ENCODE assay signal across 8 cellular contexts in the genomic region with DNA sequence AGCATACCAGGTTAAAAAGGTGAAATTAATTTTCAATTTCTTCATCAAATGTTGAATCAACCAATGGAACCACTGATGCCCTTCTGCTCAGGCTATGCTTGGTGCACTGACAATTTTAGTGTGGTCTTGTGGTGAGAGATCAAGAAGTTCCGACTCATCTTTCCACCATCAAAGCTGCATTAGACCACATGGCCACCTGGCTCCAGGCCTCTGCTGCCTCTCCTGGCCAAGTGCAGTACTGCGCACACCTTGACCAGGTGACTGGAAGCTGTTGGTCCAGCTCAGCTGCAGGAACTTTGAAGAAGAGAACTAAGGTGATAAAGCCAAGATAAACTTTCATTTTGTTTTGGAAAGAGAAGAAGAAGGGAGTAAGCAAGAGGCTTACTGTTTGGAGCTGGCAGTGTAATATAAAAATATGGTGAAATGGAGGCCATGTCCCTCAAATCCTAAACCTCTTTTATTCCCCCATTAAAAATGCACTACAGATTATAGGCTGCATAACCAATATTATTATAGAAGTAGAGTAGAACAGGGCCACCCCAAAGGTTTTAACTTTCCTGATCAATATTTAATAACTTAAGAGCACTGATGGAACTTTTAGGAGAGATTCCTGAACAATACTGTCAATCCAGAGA.
DNase-seq lines count a peak whose midpoint lies in the region; ATAC-seq, FAIRE-seq and TF ChIP-seq lines count a peak whose summit lies in the region.

No MANE protein-coding gene starts in this region.

- no peak overlapping the region for H3K27ac ChIP-seq in CD8-positive, alpha-beta memory T cell (ENCODE audit: low read depth, low read length)

- H3K9me3 Mint-ChIP-seq in activated naive CD8-positive, alpha-beta T cell treated with anti-CD3 and anti-CD28 coated beads, Interleukin-2, amount 10 ng/mL, durations not matched to agents 7 days and 5 days: no peaks in the 10 kb centered on the region
- peaks cover 0 to 8% (median 3%) of the 10 kb centered on the region in 7 donors for H3K9me3 Mint-ChIP-seq in naive B cell
- H3K9me3 Mint-ChIP-seq in CD8-positive, alpha-beta memory T cell: peaks cover 0 to 2% (median 0%) of the 10 kb centered on the region in 5 donors

- ATAC-seq in activated naive CD8-positive, alpha-beta T cell treated with anti-CD3 and anti-CD28 coated beads, Interleukin-2, amount 10 ng/mL, durations not matched to agents 7 days and 5 days (ENCODE audit: low read depth): no peak
- ATAC-seq in naive B cell (ENCODE audit: low read depth in 2 of 2): peak in 1 of 2 donors; percentile 33

- H3K9me3 ChIP-seq in CD8-positive, alpha-beta memory T cell (ENCODE audit: low read length): no peaks in the 10 kb centered on the region

- TF ChIP-seq CTCF in GM12875 (IDR thresholded peaks at IDR 0.05; ENCODE audit: borderline replicate concordance, insufficient read depth, low read depth, low read length) (peak; percentile 96), HFF-Myc (IDR thresholded peaks at IDR 0.05; ENCODE audit: low read depth, low read length, missing control alignments) (peak; percentile 81)

- peak; percentile 38 for DNase-seq in A172 (ENCODE audit: low spot score)
- peak; percentile 3 for DNase-seq in HFF-Myc (ENCODE audit: extremely low read depth, low read depth)
- DNase-seq in M059J (ENCODE audit: low read depth): peak; percentile 9
- peak; percentile 55 for DNase-seq in activated naive CD8-positive, alpha-beta T cell treated with anti-CD3 and anti-CD28 coated beads, Interleukin-2, amount 10 ng/mL, durations not matched to agents 7 days and 5 days
- DNase-seq in naive B cell: peak; percentile 10
- no peak for DNase-seq in CD8-positive, alpha-beta memory T cell
- DNase-seq in frontal cortex (ENCODE audit: low spot score in 2 of 2): no peak

- H3K4me1 Mint-ChIP-seq in activated naive CD8-positive, alpha-beta T cell treated with anti-CD3 and anti-CD28 coated beads, Interleukin-2, amount 10 ng/mL, durations not matched to agents 7 days and 5 days: peaks cover 2% of the 10 kb centered on the region
- no peaks in the 10 kb centered on the region for H3K4me1 Mint-ChIP-seq in naive B cell
- no peaks in the 10 kb centered on the region for H3K4me1 Mint-ChIP-seq in CD8-positive, alpha-beta memory T cell

- H3K4me3 ChIP-seq in GM12875 (ENCODE audit: low read depth, low read length) (no peak overlapping the region), HFF-Myc (replicated peaks; ENCODE audit: low read depth, low read length) (no peak overlapping the region)
- H3K4me3 ChIP-seq in CD8-positive, alpha-beta memory T cell (ENCODE audit: low read length): no peak overlapping the region

- POLR2A ChIA-PET in activated naive CD8-positive, alpha-beta T cell treated with anti-CD3 and anti-CD28 coated beads, Interleukin-2, amount 10 ng/mL, durations not matched to agents 7 days and 5 days (lab: Charles Lee): no interaction called here
- POLR2A ChIA-PET in CD8-positive, alpha-beta memory T cell (lab: Charles Lee): no interaction called here

- CTCF ChIA-PET in CD8-positive, alpha-beta memory T cell (lab: Charles Lee): no interaction called here

- no peak overlapping the region for H3K4me3 Mint-ChIP-seq in activated naive CD8-positive, alpha-beta T cell treated with anti-CD3 and anti-CD28 coated beads, Interleukin-2, amount 10 ng/mL, durations not matched to agents 7 days and 5 days
- no peak overlapping the region for H3K4me3 Mint-ChIP-seq in naive B cell
- no peak overlapping the region for H3K4me3 Mint-ChIP-seq in CD8-positive, alpha-beta memory T cell

- FAIRE-seq in frontal cortex (lab: Jason Lieb, UNC): no peak

- H3K27me3 ChIP-seq in CD8-positive, alpha-beta memory T cell (ENCODE audit: insufficient read depth, low read length, poor library complexity, severe bottlenecking): no peaks in the 10 kb centered on the region

- H3K36me3 Mint-ChIP-seq in activated naive CD8-positive, alpha-beta T cell treated with anti-CD3 and anti-CD28 coated beads, Interleukin-2, amount 10 ng/mL, durations not matched to agents 7 days and 5 days: no peaks in the 10 kb centered on the region
- H3K36me3 Mint-ChIP-seq in naive B cell: no peaks in the 10 kb centered on the region
- no peaks in the 10 kb centered on the region for H3K36me3 Mint-ChIP-seq in CD8-positive, alpha-beta memory T cell

- no peaks in the 10 kb centered on the region for H3K4me1 ChIP-seq in CD8-positive, alpha-beta memory T cell (ENCODE audit: insufficient read depth, low read length)

- H3K27ac Mint-ChIP-seq in activated naive CD8-positive, alpha-beta T cell treated with anti-CD3 and anti-CD28 coated beads, Interleukin-2, amount 10 ng/mL, durations not matched to agents 7 days and 5 days: no peak overlapping the region
- H3K27ac Mint-ChIP-seq in naive B cell: no peak overlapping the region
- H3K27ac Mint-ChIP-seq in CD8-positive, alpha-beta memory T cell: no peak overlapping the region

- no peaks in the 10 kb centered on the region for H3K36me3 ChIP-seq in CD8-positive, alpha-beta memory T cell (ENCODE audit: insufficient read depth, low read length)

- peaks cover 4% of the 10 kb centered on the region for H3K27me3 Mint-ChIP-seq in activated naive CD8-positive, alpha-beta T cell treated with anti-CD3 and anti-CD28 coated beads, Interleukin-2, amount 10 ng/mL, durations not matched to agents 7 days and 5 days
- H3K27me3 Mint-ChIP-seq in naive B cell: peaks cover 0 to 3% (median 0%) of the 10 kb centered on the region in 3 donors
- H3K27me3 Mint-ChIP-seq in CD8-positive, alpha-beta memory T cell: no peaks in the 10 kb centered on the region

Comparison
In these comparisons a context has a peak if more than half of its experiments do, and no peak if none do; other contexts are left out.
1. DNase-seq: peak in A172 (single experiment), HFF-Myc (single experiment), M059J (single experiment), activated naive CD8-positive, alpha-beta T cell treated with anti-CD3 and anti-CD28 coated beads, Interleukin-2, amount 10 ng/mL, durations not matched to agents 7 days and 5 days (single experiment) and naive B cell (single experiment); none in CD8-positive, alpha-beta memory T cell (0 of 5) and frontal cortex (0 of 2).